ENCODE assay signal across 1 cellular context in genomic region chr12:6635375-6635855, GRCh38.
TF ChIP-seq lines count a peak whose summit lies in the region.

No MANE protein-coding gene starts in this region.

TF ChIP-seq in GM12878, 131 proteins besides CTCF, POLR2A, EP300 and RAD21 (continued from another document):
- no peak for TF ChIP-seq RBBP5 (conservative IDR thresholded peaks at IDR 0.05)
- TF ChIP-seq, protein P1, sequence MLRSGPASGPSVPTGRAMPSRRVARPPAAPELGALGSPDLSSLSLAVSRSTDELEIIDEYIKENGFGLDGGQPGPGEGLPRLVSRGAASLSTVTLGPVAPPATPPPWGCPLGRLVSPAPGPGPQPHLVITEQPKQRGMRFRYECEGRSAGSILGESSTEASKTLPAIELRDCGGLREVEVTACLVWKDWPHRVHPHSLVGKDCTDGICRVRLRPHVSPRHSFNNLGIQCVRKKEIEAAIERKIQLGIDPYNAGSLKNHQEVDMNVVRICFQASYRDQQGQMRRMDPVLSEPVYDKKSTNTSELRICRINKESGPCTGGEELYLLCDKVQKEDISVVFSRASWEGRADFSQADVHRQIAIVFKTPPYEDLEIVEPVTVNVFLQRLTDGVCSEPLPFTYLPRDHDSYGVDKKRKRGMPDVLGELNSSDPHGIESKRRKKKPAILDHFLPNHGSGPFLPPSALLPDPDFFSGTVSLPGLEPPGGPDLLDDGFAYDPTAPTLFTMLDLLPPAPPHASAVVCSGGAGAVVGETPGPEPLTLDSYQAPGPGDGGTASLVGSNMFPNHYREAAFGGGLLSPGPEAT (IDR thresholded peaks at IDR 0.05; ENCODE audit: low read depth): peak; percentile 80
- TF ChIP-seq, protein P2, sequence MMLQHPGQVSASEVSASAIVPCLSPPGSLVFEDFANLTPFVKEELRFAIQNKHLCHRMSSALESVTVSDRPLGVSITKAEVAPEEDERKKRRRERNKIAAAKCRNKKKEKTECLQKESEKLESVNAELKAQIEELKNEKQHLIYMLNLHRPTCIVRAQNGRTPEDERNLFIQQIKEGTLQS (IDR thresholded peaks at IDR 0.05; ENCODE audit: borderline replicate concordance, extremely low read depth, low read depth, low read length): no peak
- TF ChIP-seq LARP7 (IDR thresholded peaks at IDR 0.05): no peak
- TF ChIP-seq NR2F1 (conservative IDR thresholded peaks at IDR 0.05): peak; percentile 34; the same call in 1 of the 2 replicates
- TF ChIP-seq, protein P3, sequence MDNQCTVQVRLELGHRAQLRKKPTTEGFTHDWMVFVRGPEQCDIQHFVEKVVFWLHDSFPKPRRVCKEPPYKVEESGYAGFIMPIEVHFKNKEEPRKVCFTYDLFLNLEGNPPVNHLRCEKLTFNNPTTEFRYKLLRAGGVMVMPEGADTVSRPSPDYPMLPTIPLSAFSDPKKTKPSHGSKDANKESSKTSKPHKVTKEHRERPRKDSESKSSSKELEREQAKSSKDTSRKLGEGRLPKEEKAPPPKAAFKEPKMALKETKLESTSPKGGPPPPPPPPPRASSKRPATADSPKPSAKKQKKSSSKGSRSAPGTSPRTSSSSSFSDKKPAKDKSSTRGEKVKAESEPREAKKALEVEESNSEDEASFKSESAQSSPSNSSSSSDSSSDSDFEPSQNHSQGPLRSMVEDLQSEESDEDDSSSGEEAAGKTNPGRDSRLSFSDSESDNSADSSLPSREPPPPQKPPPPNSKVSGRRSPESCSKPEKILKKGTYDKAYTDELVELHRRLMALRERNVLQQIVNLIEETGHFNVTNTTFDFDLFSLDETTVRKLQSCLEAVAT (IDR thresholded peaks at IDR 0.05): peak; percentile 91
- peak; percentile 95 for TF ChIP-seq DPF2 (IDR thresholded peaks at IDR 0.05)
- TF ChIP-seq IKZF2 (IDR thresholded peaks at IDR 0.05): peak; percentile 78 to 84; a peak in 3 of 4 replicates
- TF ChIP-seq RFX5 (IDR thresholded peaks at IDR 0.05; ENCODE audit: low read depth, low read length): no peak
- TF ChIP-seq, protein P4, sequence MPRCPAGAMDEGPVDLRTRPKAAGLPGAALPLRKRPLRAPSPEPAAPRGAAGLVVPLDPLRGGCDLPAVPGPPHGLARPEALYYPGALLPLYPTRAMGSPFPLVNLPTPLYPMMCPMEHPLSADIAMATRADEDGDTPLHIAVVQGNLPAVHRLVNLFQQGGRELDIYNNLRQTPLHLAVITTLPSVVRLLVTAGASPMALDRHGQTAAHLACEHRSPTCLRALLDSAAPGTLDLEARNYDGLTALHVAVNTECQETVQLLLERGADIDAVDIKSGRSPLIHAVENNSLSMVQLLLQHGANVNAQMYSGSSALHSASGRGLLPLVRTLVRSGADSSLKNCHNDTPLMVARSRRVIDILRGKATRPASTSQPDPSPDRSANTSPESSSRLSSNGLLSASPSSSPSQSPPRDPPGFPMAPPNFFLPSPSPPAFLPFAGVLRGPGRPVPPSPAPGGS (IDR thresholded peaks at IDR 0.05; ENCODE audit: borderline replicate concordance, insufficient read depth, low read depth, low read length, poor library complexity, severe bottlenecking): peak; percentile 34
- peak; percentile 66 to 69; a peak in 2 of 4 replicates for TF ChIP-seq BHLHE40 (IDR thresholded peaks at IDR 0.05; ENCODE audit: borderline replicate concordance in 1 of 2, low read depth in 2 of 2, low read length in 1 of 2)
- TF ChIP-seq PRDM15 (CRISPR knock-in tag; IDR thresholded peaks at IDR 0.05): 0 out of 2 replicates have a peak, but pooled peaks have one; percentile 9
- no peak for TF ChIP-seq STAT3 (IDR thresholded peaks at IDR 0.05; ENCODE audit: low read depth, low read length)
- TF ChIP-seq POU2F2 (IDR thresholded peaks at IDR 0.05; ENCODE audit: borderline replicate concordance, low read depth, low read length): peak; percentile 29; the same call in 1 of the 3 replicates
- TF ChIP-seq JUND (IDR thresholded peaks at IDR 0.05; ENCODE audit: low read depth, low read length): peak; percentile 91
- no peak for TF ChIP-seq FOXM1 (IDR thresholded peaks at IDR 0.05; ENCODE audit: low read depth, low read length)
- TF ChIP-seq ZSCAN29 (IDR thresholded peaks at IDR 0.05): no peak
